In the genomic region with DNA sequence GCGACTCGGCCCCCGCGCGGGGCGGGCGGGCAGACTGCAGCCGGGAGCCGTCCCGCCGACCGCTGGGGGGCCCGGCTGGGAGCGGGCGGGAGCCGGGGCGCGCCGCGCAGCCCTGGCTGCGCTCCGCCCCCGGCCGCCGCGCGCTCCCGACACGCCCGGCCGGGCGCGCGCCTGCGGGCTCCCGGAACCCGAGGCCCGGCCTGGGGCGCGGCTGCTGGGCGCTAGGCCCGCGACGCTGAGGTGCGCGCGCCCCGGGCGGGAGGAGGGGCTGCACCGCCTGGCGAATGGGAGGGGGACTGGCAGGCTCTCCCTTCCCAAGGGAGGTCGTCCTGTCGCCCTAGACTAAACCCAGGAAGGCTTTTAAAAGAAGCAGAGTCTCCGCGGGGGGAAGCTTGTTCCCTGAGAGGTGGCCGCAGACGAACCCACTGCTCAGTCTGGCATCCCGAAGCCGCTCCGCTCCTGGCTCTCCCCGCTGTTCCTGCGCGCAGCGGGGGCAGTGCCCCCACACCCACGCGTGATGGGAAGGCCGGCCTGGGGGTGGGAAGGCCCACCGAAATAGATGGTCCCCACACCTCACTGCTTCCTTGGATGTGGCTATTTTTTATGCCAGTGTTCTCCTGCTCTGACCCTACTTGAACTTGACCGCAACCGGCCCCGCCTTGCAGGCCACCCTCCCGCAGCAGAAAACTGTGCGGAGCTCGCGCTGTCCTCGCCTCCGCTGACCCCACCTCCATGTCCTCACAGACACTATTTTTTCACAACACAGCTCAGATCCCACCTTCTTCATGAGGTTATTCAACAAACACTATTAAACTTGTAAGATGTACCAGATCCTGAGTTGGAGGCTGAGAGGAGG, we compare ENCODE assay signal across 8 cellular contexts. TPM values are rescaled to one million over a fixed set of nuclear protein-coding genes. Genes with fewer than 3 reads are reported as not detected.
DNase-seq lines count a peak whose midpoint lies in the region; ATAC-seq and TF ChIP-seq lines count a peak whose summit lies in the region.

A gene with protein sequence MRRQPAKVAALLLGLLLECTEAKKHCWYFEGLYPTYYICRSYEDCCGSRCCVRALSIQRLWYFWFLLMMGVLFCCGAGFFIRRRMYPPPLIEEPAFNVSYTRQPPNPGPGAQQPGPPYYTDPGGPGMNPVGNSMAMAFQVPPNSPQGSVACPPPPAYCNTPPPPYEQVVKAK (minus strand): TSS at position 125 of the 856 bp plus-strand sequence. CDS start 178 bp downstream, outside the sequence.

- H3K9me3 ChIP-seq in ectodermal cell (ENCODE audit: control insufficient read depth, low read length) (no peaks in the 10 kb centered on the region), right lobe of liver (no peaks in the 10 kb centered on the region)

- peaks cover 68% of the 10 kb centered on the region for H3K4me1 Mint-ChIP-seq in activated CD4-positive, alpha-beta memory T cell treated with anti-CD3 and anti-CD28 coated beads, Interleukin-2, amount 10 ng/mL, durations not matched to agents 7 days and 5 days

- 1% methylated on average over 77 of the region's 77 CpGs for WGBS in ectodermal cell, 2 experiments
- 0% methylated on average over 21 of the region's 77 CpGs for WGBS in right lobe of liver (ENCODE audit: insufficient coverage, low coverage, low lambda C conversion rate, missing lambda C conversion rate)

- H3K27ac ChIP-seq in ectodermal cell (ENCODE audit: insufficient read depth, low read depth, low read length, poor library complexity, severe bottlenecking) (peak within 1 kb of the TSS; percentile 69), right lobe of liver (peak within 1 kb of the TSS; percentile 54 to 92 (median 73))

- H3K27me3 Mint-ChIP-seq in activated CD4-positive, alpha-beta memory T cell treated with anti-CD3 and anti-CD28 coated beads, Interleukin-2, amount 10 ng/mL, durations not matched to agents 7 days and 5 days, result no peaks in the 10 kb centered on the region

- H3K27me3 ChIP-seq in ectodermal cell (ENCODE audit: control insufficient read depth, insufficient read depth, low read length, poor library complexity, severe bottlenecking) (peaks cover 19% of the 10 kb centered on the region), right lobe of liver (no peaks in the 10 kb centered on the region)

- H3K4me1 ChIP-seq in ectodermal cell (ENCODE audit: control insufficient read depth, insufficient read depth, low read length), result peaks cover 10% of the 10 kb centered on the region
- H3K4me1 ChIP-seq in right lobe of liver, result peaks cover 0 to 14% (median 8%) of the 10 kb centered on the region in 4 donors

- peak within 1 kb of the TSS; percentile 81 for H3K4me3 ChIP-seq in AG10803 (ENCODE audit: low read length)
- H3K4me3 ChIP-seq in ectodermal cell (ENCODE audit: insufficient read depth, low read depth, low read length), result peak within 1 kb of the TSS; percentile 80
- H3K4me3 ChIP-seq in right lobe of liver, result peak within 1 kb of the TSS; percentile 72 to 97 (median 87)

- intact Hi-C loops in right lobe of liver (cut with DNase I), result no loop called here

- H3K4me3 Mint-ChIP-seq in activated CD4-positive, alpha-beta memory T cell treated with anti-CD3 and anti-CD28 coated beads, Interleukin-2, amount 10 ng/mL, durations not matched to agents 7 days and 5 days, result peak within 1 kb of the TSS; percentile 86

- CTCF ChIA-PET in activated CD4-positive, alpha-beta memory T cell treated with anti-CD3 and anti-CD28 coated beads, Interleukin-2, amount 10 ng/mL, durations not matched to agents 7 days and 5 days (lab: Charles Lee), result interaction anchor here (1.3 to 1.7 kb wide), 2 partner anchors 139 to 207 kb away, joined by 3 to 4 read pairs; partner anchors contain the start of gene LANCL2

- peaks cover 4% of the 10 kb centered on the region for H3K36me3 Mint-ChIP-seq in activated CD4-positive, alpha-beta memory T cell treated with anti-CD3 and anti-CD28 coated beads, Interleukin-2, amount 10 ng/mL, durations not matched to agents 7 days and 5 days (ENCODE audit: low read depth)

- peak within 1 kb of the TSS; percentile 79 for H3K27ac Mint-ChIP-seq in activated CD4-positive, alpha-beta memory T cell treated with anti-CD3 and anti-CD28 coated beads, Interleukin-2, amount 10 ng/mL, durations not matched to agents 7 days and 5 days

- peaks cover 2% of the 10 kb centered on the region for H3K9me3 Mint-ChIP-seq in activated CD4-positive, alpha-beta memory T cell treated with anti-CD3 and anti-CD28 coated beads, Interleukin-2, amount 10 ng/mL, durations not matched to agents 7 days and 5 days

- POLR2A ChIA-PET in activated CD4-positive, alpha-beta memory T cell treated with anti-CD3 and anti-CD28 coated beads, Interleukin-2, amount 10 ng/mL, durations not matched to agents 7 days and 5 days (lab: Charles Lee), result interaction anchor here (0.8 to 6.7 kb wide), 13 partner anchors 8 to 814 kb away, joined by 3 to 88 read pairs (median 3); partner anchors contain the start of genes CCT6A, CHCHD2, LANCL2 and NIPSNAP2

- TF ChIP-seq CTCF in AG10803 (conservative IDR thresholded peaks at IDR 0.05; ENCODE audit: low read length) (no peak), right lobe of liver (IDR thresholded peaks at IDR 0.05) (no peak)

- TF ChIP-seq POLR2A in right lobe of liver (IDR thresholded peaks at IDR 0.05), result no peak

- ATAC-seq in GM19023 (IDR thresholded peaks at IDR 0.05; ENCODE audit: unreplicated experiment), result peak; percentile 54
- peak; percentile 47 for ATAC-seq in HG03135 (IDR thresholded peaks at IDR 0.05; ENCODE audit: unreplicated experiment)
- ATAC-seq in right lobe of liver, result peak; percentile 77 to 90 (median 86)

- DNase-seq in AG10803 (ENCODE audit: low read depth) (peak; percentile 65), NCI-H510A (lab: John Stamatoyannopoulos, UW) (peak; percentile 81), right lobe of liver (peak; percentile 65 to 76 (median 71))
- DNase-seq in activated CD4-positive, alpha-beta memory T cell treated with anti-CD3 and anti-CD28 coated beads, Interleukin-2, amount 10 ng/mL, durations not matched to agents 7 days and 5 days, result peak; percentile 59
- peak; percentile 43 to 64 for DNase-seq in stimulated activated CD4-positive, alpha-beta T cell treated with anti-CD3 and anti-CD28 coated beads, Interleukin-4, amount 100 ng/mL, for 4 hours

- H3K36me3 ChIP-seq in ectodermal cell (ENCODE audit: control insufficient read depth, insufficient read depth, low read length) (no peaks in the 10 kb centered on the region), right lobe of liver (no peaks in the 10 kb centered on the region)

RNA-seq across cellular contexts. Expression of the gene that starts here (rescaled TPM):
- total RNA-seq in activated CD4-positive, alpha-beta memory T cell treated with anti-CD3 and anti-CD28 coated beads, Interleukin-2, amount 10 ng/mL, durations not matched to agents 7 days and 5 days, result 10 to 100 TPM; 51.4 to 52.7 TPM
- 58.4 TPM for polyA plus RNA-seq in ectodermal cell (2013, experiment 1 of 4)
- 58.9 TPM for polyA plus RNA-seq in ectodermal cell (2013, experiment 2 of 4)
- 44.8 TPM for polyA plus RNA-seq in ectodermal cell (2013, experiment 3 of 4)
- polyA plus RNA-seq in ectodermal cell (2013, experiment 4 of 4), result 46.7 TPM
- 10 to 100 TPM; 15.8 to 30.3 (median 23.2) TPM for total RNA-seq in right lobe of liver

Comparison
In these comparisons a context has a peak if more than half of its experiments do, and no peak if none do; other contexts are left out.
1. Peak in every context shown above with its lines: DNase-seq, ATAC-seq, H3K4me3 ChIP-seq and H3K27ac ChIP-seq.